8 cellular contexts compared by ENCODE assay signal in genomic region chrX:131830400-131831184, GRCh38.
A peak's percentile ranks its signal among the peaks of the same experiment; 100 is the strongest.
DNase-seq lines count a peak whose midpoint lies in the region; ATAC-seq lines count a peak whose summit lies in the region.

No MANE protein-coding gene starts in this region.

- no peaks in the 10 kb centered on the region for H3K4me1 Mint-ChIP-seq in activated T-helper 17 cell treated with anti-CD3 and anti-CD28 coated beads, Interleukin-2, amount 50 U/mL, for 72 hours

- H3K27ac ChIP-seq in BLaER1: peak overlapping the region; percentile 71
- H3K27ac ChIP-seq in aorta (ENCODE audit: low read depth in 1 of 2, low read length in 2 of 2): no peak overlapping the region

- H3K27me3 ChIP-seq in BLaER1 (peaks cover 15% of the 10 kb centered on the region), aorta (ENCODE audit: control insufficient read depth in 1 of 2, insufficient read depth in 2 of 2, low read length in 1 of 2) (no peaks in the 10 kb centered on the region)

- H3K27ac Mint-ChIP-seq in activated T-helper 17 cell treated with anti-CD3 and anti-CD28 coated beads, Interleukin-2, amount 50 U/mL, for 72 hours: peak overlapping the region; percentile 70

- H3K36me3 ChIP-seq in BLaER1 (peaks cover 8% of the 10 kb centered on the region; the same call in 1 of the 2 replicates), aorta (ENCODE audit: control insufficient read depth in 1 of 2, insufficient read depth in 2 of 2, low read length in 1 of 2) (no peaks in the 10 kb centered on the region)

- H3K4me3 ChIP-seq in BLaER1 (peak overlapping the region; percentile 61), aorta (ENCODE audit: low read length in 2 of 2) (no peak overlapping the region)

- peak overlapping the region; percentile 76 for H3K9ac ChIP-seq in BLaER1

- DNase-seq in NCI-H69 (lab: John Stamatoyannopoulos, UW) (peak; percentile 64), globus pallidus (ENCODE audit: low spot score) (peak; percentile 84), nucleus accumbens (lab: John Stamatoyannopoulos, UW) (peak in 54 of 56 donors; percentile 2 to 90 (median 51)), aorta (peak in 1 of 2 donors; percentile 78)

- WGBS in aorta, 2 donors: 25 to 44% methylated on average over 15 of the region's 15 CpGs

- ATAC-seq in GM18907 (IDR thresholded peaks at IDR 0.05; ENCODE audit: unreplicated experiment): peak; percentile 81
- peak; percentile 52 for ATAC-seq in HG03442 (IDR thresholded peaks at IDR 0.05; ENCODE audit: unreplicated experiment)
- peak; percentile 87 for ATAC-seq in activated T-helper 17 cell treated with anti-CD3 and anti-CD28 coated beads, Interleukin-2, amount 50 U/mL, for 72 hours (replicated peaks)
- peak; percentile 92 for ATAC-seq in aorta (ENCODE audit: low FRiP score)

- H3K4me1 ChIP-seq in BLaER1 (peaks cover 35% of the 10 kb centered on the region), aorta (ENCODE audit: control insufficient read depth in 1 of 2, insufficient read depth in 2 of 2, low read length in 2 of 2) (no peaks in the 10 kb centered on the region)

- no peaks in the 10 kb centered on the region for H3K9me3 Mint-ChIP-seq in activated T-helper 17 cell treated with anti-CD3 and anti-CD28 coated beads, Interleukin-2, amount 50 U/mL, for 72 hours

- H3K9me3 ChIP-seq in BLaER1 (no peaks in the 10 kb centered on the region), aorta (ENCODE audit: control insufficient read depth, low read length) (no peaks in the 10 kb centered on the region)

- intact Hi-C loops in aorta (cut with DNase I): loop anchor here in 1 of 2 donors (10.0 kb wide), 1 partner anchor 794 kb away; no protein-coding TSS in a partner anchor

- peaks cover 58% of the 10 kb centered on the region for H4K20me1 ChIP-seq in BLaER1

- no peaks in the 10 kb centered on the region for H3K27me3 Mint-ChIP-seq in activated T-helper 17 cell treated with anti-CD3 and anti-CD28 coated beads, Interleukin-2, amount 50 U/mL, for 72 hours

- H3K4me3 Mint-ChIP-seq in activated T-helper 17 cell treated with anti-CD3 and anti-CD28 coated beads, Interleukin-2, amount 50 U/mL, for 72 hours: peak overlapping the region; percentile 82

- H3K36me3 Mint-ChIP-seq in activated T-helper 17 cell treated with anti-CD3 and anti-CD28 coated beads, Interleukin-2, amount 50 U/mL, for 72 hours (ENCODE audit: low read depth): no peaks in the 10 kb centered on the region

- H3K4me2 ChIP-seq in BLaER1: peak overlapping the region; percentile 85
